Comparison of ENCODE assay signal across 9 cellular contexts in genomic region chr9:1049641-1050040, GRCh38. TPM values are rescaled to one million over a fixed set of nuclear protein-coding genes. Genes with fewer than 3 reads are reported as not detected.
DNase-seq lines count a peak whose midpoint lies in the region; ATAC-seq and TF ChIP-seq lines count a peak whose summit lies in the region.
"Had no signal": no experiment of that assay in that cellular context is flagged by ENCODE, and none has a peak within 500 bp of the region (broad histone marks: within the 10 kb centered on the region; RNA-seq: fewer than 3 reads in every experiment).

No MANE protein-coding gene starts in this region.

- TF ChIP-seq CTCF in GM13977 (IDR thresholded peaks at IDR 0.05; ENCODE audit: extremely low read depth, insufficient read depth, missing control alignments): no peak
- no peak for TF ChIP-seq CTCF in colonic mucosa (IDR thresholded peaks at IDR 0.05)

- ATAC-seq in HG02763 (IDR thresholded peaks at IDR 0.05; ENCODE audit: unreplicated experiment): no peak
- ATAC-seq in HG03025 (IDR thresholded peaks at IDR 0.05; ENCODE audit: low FRiP score, unreplicated experiment): no peak
- ATAC-seq in HG02973 (IDR thresholded peaks at IDR 0.05; ENCODE audit: unreplicated experiment): no peak

- H3K9ac ChIP-seq in colonic mucosa (ENCODE audit: low read depth in 2 of 2, low read length in 2 of 2): peak overlapping the region in 1 of 2 donors; percentile 61
- no peak overlapping the region for H3K9ac ChIP-seq in rectal smooth muscle tissue (ENCODE audit: low read length)

- H3K4me1 ChIP-seq in colonic mucosa (no peaks in the 10 kb centered on the region), rectal smooth muscle tissue (ENCODE audit: control insufficient read depth, insufficient read depth, low read length) (no peaks in the 10 kb centered on the region)

- no peaks in the 10 kb centered on the region for H3K9me3 ChIP-seq in colonic mucosa

- peaks cover 66% of the 10 kb centered on the region for H3K27me3 ChIP-seq in colonic mucosa
- H3K27me3 ChIP-seq in rectal smooth muscle tissue (ENCODE audit: control insufficient read depth, insufficient read depth, low read length): peaks cover 54% of the 10 kb centered on the region

- H3K27ac ChIP-seq in colonic mucosa (peak overlapping the region; percentile 48), rectal smooth muscle tissue (ENCODE audit: low read depth, low read length) (no peak overlapping the region)

- intact Hi-C loops in colonic mucosa (cut with DNase I): no loop called here

- H3K4me3 ChIP-seq in colonic mucosa: no peak overlapping the region
- peak overlapping the region; percentile 44 for H3K4me3 ChIP-seq in rectal smooth muscle tissue (ENCODE audit: low read length)

- H3K36me3 ChIP-seq in colonic mucosa (no peaks in the 10 kb centered on the region), rectal smooth muscle tissue (ENCODE audit: control insufficient read depth, insufficient read depth, low read length) (no peaks in the 10 kb centered on the region)

- in situ Hi-C loops in GM13977 (cut with MboI; ENCODE audit: low pct_unique_long_range_greater_than_20kb, low sequenced_read_pairs, unreplicated experiment): loop anchor here (10.0 kb wide), 1 partner anchor 75 kb away; the partner anchor contains the start of gene DMRT3

- DNase-seq in GM13977 (ENCODE audit: low spot score) (peak; percentile 27), NCI-H345 treated with DMSO at 0.1 percent for 48 hours (lab: John Stamatoyannopoulos, UW; ENCODE audit: unreplicated experiment) (peak; percentile 14), colonic mucosa (peak; percentile 64), DMS79 (lab: John Stamatoyannopoulos, UW) (no peak)

RNA-seq across cellular contexts. Expression of gene DMRT2, which starts 0.5 kb away (rescaled TPM):
- total RNA-seq in colonic mucosa: 10 to 100 TPM in 1 of 2 donors, 1 to 10 TPM in 1; 8.7 to 15.9 TPM
- total RNA-seq: dermis blood vessel endothelial cell had no signal
